26 cellular contexts compared by ENCODE assay signal in genomic region chr4:154677300-154677699, GRCh38.
"Had no signal": no experiment of that assay in that cellular context is flagged by ENCODE, and none has a peak within 500 bp of the region (broad histone marks: within the 10 kb centered on the region; RNA-seq: fewer than 3 reads in every experiment).

No MANE protein-coding gene starts in this region.

- H3K27me3 ChIP-seq: ascending aorta, cardiac muscle cell had no signal

- H3K4me1 ChIP-seq: ascending aorta had no signal

- H3K36me3 ChIP-seq: ascending aorta, cardiac muscle cell had no signal

- DNase-seq: activated B cell treated with CpG ODN at 0.5 μM for 24 hours; activated CD4-positive, alpha-beta memory T cell treated with anti-CD3 and anti-CD28 coated beads for 36 hours; activated CD4-positive, alpha-beta T cell treated with anti-CD3 and anti-CD28 coated beads for 4 hours; activated CD4-positive, alpha-beta T cell treated with anti-CD3 and anti-CD28 coated beads, Interleukin-2, amount 10 ng/mL, durations not matched to agents 24 days and 14 days; activated CD4-positive, alpha-beta T cell treated with anti-CD3 and anti-CD28 coated beads, Interleukin-2, amount 50 U/mL, for 1 hour; activated CD4-positive, alpha-beta T cell treated with anti-CD3 and anti-CD28 coated beads, Interleukin-2, amount 50 U/mL, for 4 hours; activated CD4-positive, CD25-positive, alpha-beta regulatory T cell treated with anti-CD3 and anti-CD28 coated beads, Interleukin-2, amount 50 U/mL, for 72 hours; activated CD8-positive, alpha-beta memory T cell treated with anti-CD3 and anti-CD28 coated beads, Interleukin-2, amount 50 U/mL, for 4 hours; activated CD8-positive, alpha-beta T cell treated with anti-CD3 and anti-CD28 coated beads for 36 hours; activated effector memory CD4-positive, alpha-beta T cell treated with Interleukin-2 at 50 U/mL for 16 hours; activated gamma-delta T cell; activated naive CD4-positive, alpha-beta T cell treated with anti-CD3 and anti-CD28 coated beads, Interleukin-2, amount 10 ng/mL, durations not matched to agents 7 days and 5 days; activated naive CD4-positive, alpha-beta T cell treated with Interleukin-2 at 50 U/mL for 16 hours; activated naive CD8-positive, alpha-beta T cell treated with anti-CD3 and anti-CD28 coated beads, Interleukin-2, amount 10 ng/mL, durations not matched to agents 7 days and 5 days; activated naive CD8-positive, alpha-beta T cell treated with anti-CD3 and anti-CD28 coated beads, Interleukin-2, amount 50 U/mL, for 24 hours; activated T-cell treated with anti-CD3 and anti-CD28 coated beads, Interleukin-2, amount 50 U/mL, for 24 hours; activated T-cell treated with anti-CD3 and anti-CD28 coated beads, Interleukin-2, amount 50 U/mL, for 48 hours; amygdala; anterior cingulate cortex; caudate nucleus; T-helper 1 cell; T-helper 2 cell; T-helper 9 cell had no signal

- ATAC-seq: activated CD8-positive, alpha-beta T cell treated with anti-CD3 and anti-CD28 coated beads for 36 hours; activated naive CD8-positive, alpha-beta T cell treated with anti-CD3 and anti-CD28 coated beads, Interleukin-2, amount 50 U/mL, for 24 hours had no signal

- H3K27ac ChIP-seq: ascending aorta, cardiac muscle cell, VCaP had no signal

- H3K4me3 ChIP-seq: ascending aorta, cardiac muscle cell had no signal

- H3K9me3 ChIP-seq: ascending aorta had no signal
